ENCODE assay signal across 21 cellular contexts in the genomic region with DNA sequence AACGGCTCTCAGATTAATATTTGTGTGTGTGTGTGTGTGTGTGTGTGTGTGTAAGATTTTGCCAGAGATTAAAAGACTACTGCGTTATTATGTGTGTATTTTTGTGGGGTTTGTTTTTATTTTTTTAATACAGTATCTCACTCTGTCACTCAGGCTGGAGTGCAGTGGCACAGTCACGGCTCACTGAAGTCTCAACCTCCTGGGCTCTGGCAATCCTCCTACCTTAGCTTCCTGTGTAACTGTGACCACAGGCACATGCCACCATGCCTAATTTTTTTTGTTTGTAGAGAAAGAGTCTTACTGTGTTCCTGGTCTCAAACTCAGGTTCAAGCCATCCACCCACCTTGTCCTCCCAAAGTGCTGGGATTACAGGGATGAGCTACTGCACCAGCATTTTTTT.
"Had no signal": no experiment of that assay in that cellular context is flagged by ENCODE, and none has a peak within 500 bp of the region (broad histone marks: within the 10 kb centered on the region; RNA-seq: fewer than 3 reads in every experiment).

No MANE protein-coding gene starts in this region.

- H3K27ac ChIP-seq: breast epithelium, gastrocnemius medialis, heart right ventricle, tibial artery had no signal

- H3K27ac Mint-ChIP-seq: activated B cell treated with CpG ODN at 0.5 μM for 24 hours; activated CD8-positive, alpha-beta T cell treated with anti-CD3 and anti-CD28 coated beads for 36 hours; activated T-helper 17 cell treated with anti-CD3 and anti-CD28 coated beads, Interleukin-2, amount 50 U/mL, for 72 hours; memory B cell; naive thymus-derived CD4-positive, alpha-beta T cell had no signal

- H3K9me3 ChIP-seq: breast epithelium, gastrocnemius medialis, heart right ventricle, tibial artery had no signal

- H3K36me3 ChIP-seq: breast epithelium, gastrocnemius medialis, tibial artery had no signal

- H3K4me3 Mint-ChIP-seq: activated B cell treated with CpG ODN at 0.5 μM for 24 hours; activated CD8-positive, alpha-beta T cell treated with anti-CD3 and anti-CD28 coated beads for 36 hours; activated T-helper 17 cell treated with anti-CD3 and anti-CD28 coated beads, Interleukin-2, amount 50 U/mL, for 72 hours; immature natural killer cell; memory B cell; naive thymus-derived CD4-positive, alpha-beta T cell had no signal

- H3K4me1 Mint-ChIP-seq: activated B cell treated with CpG ODN at 0.5 μM for 24 hours; activated T-helper 17 cell treated with anti-CD3 and anti-CD28 coated beads, Interleukin-2, amount 50 U/mL, for 72 hours; immature natural killer cell; naive thymus-derived CD4-positive, alpha-beta T cell had no signal

- DNase-seq: activated B cell treated with CpG ODN at 0.5 μM for 24 hours; activated CD4-positive, alpha-beta T cell treated with anti-CD3 and anti-CD28 coated beads for 48 hours; activated CD8-positive, alpha-beta T cell treated with anti-CD3 and anti-CD28 coated beads for 36 hours; activated naive CD4-positive, alpha-beta T cell treated with Interleukin-2 at 50 U/mL for 16 hours; activated T-cell treated with anti-CD3 and anti-CD28 coated beads, Interleukin-2, amount 50 U/mL, for 1 hour; cortex of kidney; erythroblast; gastrocnemius medialis; heart right ventricle; immature natural killer cell; naive thymus-derived CD4-positive, alpha-beta T cell; retina; stimulated activated CD4-positive, alpha-beta T cell treated with anti-CD3 and anti-CD28 coated beads, Interleukin-12 subunit alpha, Interleukin-12 subunit beta, amount 100 ng/mL, for 4 hours; stimulated activated CD4-positive, alpha-beta T cell treated with anti-CD3 and anti-CD28 coated beads, Interleukin-1b, Interleukin-23, amount 100 ng/mL, for 48 hours; stimulated activated CD8-positive, alpha-beta memory T cell treated with anti-CD3 and anti-CD28 coated beads, Interleukin-4, amount 100 ng/mL, for 48 hours; stimulated activated naive CD4-positive, alpha-beta T cell treated with Interleukin-2 at 50 U/mL for 16 hours; T-helper 9 cell; tibial artery had no signal

- H3K4me1 ChIP-seq: breast epithelium, gastrocnemius medialis had no signal

- H3K27me3 ChIP-seq: breast epithelium, gastrocnemius medialis, heart right ventricle, tibial artery had no signal

- H3K27me3 Mint-ChIP-seq: activated CD8-positive, alpha-beta T cell treated with anti-CD3 and anti-CD28 coated beads for 36 hours; activated T-helper 17 cell treated with anti-CD3 and anti-CD28 coated beads, Interleukin-2, amount 50 U/mL, for 72 hours; memory B cell; naive thymus-derived CD4-positive, alpha-beta T cell had no signal

- H3K4me3 ChIP-seq: breast epithelium, gastrocnemius medialis, heart right ventricle, tibial artery had no signal

- ATAC-seq: activated CD8-positive, alpha-beta T cell treated with anti-CD3 and anti-CD28 coated beads for 36 hours; activated T-helper 17 cell treated with anti-CD3 and anti-CD28 coated beads, Interleukin-2, amount 50 U/mL, for 72 hours; gastrocnemius medialis; heart right ventricle; naive thymus-derived CD4-positive, alpha-beta T cell had no signal

- H3K9me3 Mint-ChIP-seq: activated CD8-positive, alpha-beta T cell treated with anti-CD3 and anti-CD28 coated beads for 36 hours; activated T-helper 17 cell treated with anti-CD3 and anti-CD28 coated beads, Interleukin-2, amount 50 U/mL, for 72 hours; immature natural killer cell; memory B cell had no signal
